Comparison of ENCODE assay signal across 8 cellular contexts in the genomic region with DNA sequence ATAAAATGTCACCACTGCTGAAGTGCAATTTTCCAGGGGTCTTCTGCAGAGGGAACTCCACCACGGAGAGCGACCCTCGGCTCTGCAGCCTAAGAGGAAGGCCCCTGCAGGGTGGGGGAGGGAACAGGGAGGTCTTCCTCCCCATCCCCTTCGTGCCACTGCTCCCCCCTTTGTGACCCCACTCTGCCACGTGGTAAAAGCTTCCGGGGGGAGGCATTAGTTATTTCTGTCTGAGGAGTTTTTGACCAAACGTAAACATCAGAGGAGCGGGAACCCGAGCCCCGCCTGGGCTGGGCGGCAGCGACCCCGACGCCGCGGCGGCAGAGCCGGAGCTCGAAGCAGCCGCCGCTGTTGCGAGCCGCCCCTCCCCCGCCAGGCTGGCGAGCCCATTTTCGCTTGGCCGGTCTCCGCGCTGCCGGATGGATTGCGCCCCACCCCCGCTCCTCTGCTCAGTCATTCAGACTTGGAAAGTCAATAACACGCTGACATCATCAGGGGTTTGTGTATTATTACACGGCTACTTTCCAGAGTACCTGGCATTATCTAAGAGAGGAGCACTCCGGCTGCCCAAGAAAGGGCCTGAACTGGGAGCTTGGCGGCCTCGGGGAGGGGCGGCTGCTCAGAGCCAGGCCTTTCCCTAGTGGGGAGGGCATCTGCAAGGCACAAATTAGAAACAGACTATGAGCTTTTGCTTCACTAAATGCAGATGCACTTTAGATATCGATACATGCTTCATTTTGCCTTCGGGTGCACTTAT.
DNase-seq lines count a peak whose midpoint lies in the region; ATAC-seq and TF ChIP-seq lines count a peak whose summit lies in the region.

No MANE protein-coding gene starts in this region.

- no peak overlapping the region for H2BK12ac ChIP-seq in H9 (ENCODE audit: insufficient read length, low read depth, low read length)

- H3K4me3 ChIP-seq in neural cell (ENCODE audit: low read length) = peak overlapping the region; percentile 61

- H3T11ph ChIP-seq in H9 (ENCODE audit: low read length) = no peak overlapping the region

- ATAC-seq in stimulated activated naive CD8-positive, alpha-beta T cell treated with anti-CD3 and anti-CD28 coated beads, Interleukin-15, amount 100 ng/mL, for 72 hours = peak; percentile 86

- TF ChIP-seq POLR2A in Raji (IDR thresholded peaks at IDR 0.05; ENCODE audit: insufficient read depth, low read depth, low read length) = peak; percentile 31; the same call in 1 of the 2 replicates

- no peaks in the 10 kb centered on the region for H3K9me3 ChIP-seq in H9 (ENCODE audit: control insufficient read depth, low read depth, low read length)
- no peaks in the 10 kb centered on the region for H3K9me3 ChIP-seq in neural cell (ENCODE audit: low read length)

- H4K20me1 ChIP-seq in H9 (ENCODE audit: control insufficient read depth, insufficient read depth, insufficient read length) = no peaks in the 10 kb centered on the region
- H4K20me1 ChIP-seq in neural cell (ENCODE audit: insufficient read depth) = no peaks in the 10 kb centered on the region

- no peak overlapping the region for H2BK5ac ChIP-seq in H9 (ENCODE audit: insufficient read length, low read length)

- H2AFZ ChIP-seq in H9 (ENCODE audit: low read length) = no peak overlapping the region
- H2AFZ ChIP-seq in neural cell (ENCODE audit: low read depth, low read length) = peak overlapping the region; percentile 30

- H3K23me2 ChIP-seq in H9 (ENCODE audit: insufficient read length, low read depth, low read length, poor library complexity, severe bottlenecking) = no peaks in the 10 kb centered on the region

- H3F3A ChIP-seq in neural cell (ENCODE audit: insufficient read depth, low read length, poor library complexity, severe bottlenecking) = peaks cover 4% of the 10 kb centered on the region

- no peaks in the 10 kb centered on the region; a peak in 1 of 7 replicates for H3K36me3 Mint-ChIP-seq in H9 (ENCODE audit: insufficient read depth in 1 of 3, low read depth in 3 of 3)

- H3K4me1 Mint-ChIP-seq in H9 = peaks cover 43 to 49% of the 10 kb centered on the region in 2 experiments
- peaks cover 68% of the 10 kb centered on the region for H3K4me1 Mint-ChIP-seq in stimulated activated naive CD8-positive, alpha-beta T cell treated with anti-CD3 and anti-CD28 coated beads, Interleukin-15, amount 100 ng/mL, for 72 hours

- peak; percentile 85 for TF ChIP-seq RAD21 in neural cell (conservative IDR thresholded peaks at IDR 0.05)

- no peak for TF ChIP-seq CTCF in H9 (conservative IDR thresholded peaks at IDR 0.05)
- TF ChIP-seq CTCF in neural cell (IDR thresholded peaks at IDR 0.05; ENCODE audit: poor library complexity, severe bottlenecking) = peak; percentile 58

- no peaks in the 10 kb centered on the region for H3K9me2 ChIP-seq in neural cell (ENCODE audit: insufficient read depth, low read length)

- H3K4me3 Mint-ChIP-seq in H9 = peak overlapping the region; percentile 53 to 69
- H3K4me3 Mint-ChIP-seq in stimulated activated naive CD8-positive, alpha-beta T cell treated with anti-CD3 and anti-CD28 coated beads, Interleukin-15, amount 100 ng/mL, for 72 hours = peak overlapping the region; percentile 81 to 83

- no peak overlapping the region for H3K56ac ChIP-seq in H9 (ENCODE audit: insufficient read length, low read depth, low read length)

- H3K14ac ChIP-seq in H9 (ENCODE audit: insufficient read depth, low read length) = peak overlapping the region; percentile 72; the same call in 1 of the 2 replicates

- no peaks in the 10 kb centered on the region for H3K36me3 ChIP-seq in neural cell (ENCODE audit: insufficient read depth, low read length)

- peak; percentile 99 for TF ChIP-seq EP300 in neural cell (conservative IDR thresholded peaks at IDR 0.05; ENCODE audit: poor library complexity, severe bottlenecking)

- H4K8ac ChIP-seq in H9 (replicated peaks; ENCODE audit: insufficient read length, low read depth, low read length) = no peak overlapping the region

- H3K9me3 Mint-ChIP-seq in H9 = no peaks in the 10 kb centered on the region; a peak in 2 of 5 replicates
- no peaks in the 10 kb centered on the region for H3K9me3 Mint-ChIP-seq in stimulated activated naive CD8-positive, alpha-beta T cell treated with anti-CD3 and anti-CD28 coated beads, Interleukin-15, amount 100 ng/mL, for 72 hours

- no peak overlapping the region for H4K5ac ChIP-seq in H9 (ENCODE audit: insufficient read length, low read depth, low read length)

- H3K4me2 ChIP-seq in H9 (ENCODE audit: insufficient read depth, insufficient read length, low read length) (peak overlapping the region; percentile 12), neural cell (ENCODE audit: low read length) (peak overlapping the region; percentile 96)

- no CpG with 5 or more reads among the region's 40 CpGs for WGBS in H9 (ENCODE audit: extremely low coverage, insufficient read length, low lambda C conversion rate)

- H3K4me1 ChIP-seq in H9 (ENCODE audit: insufficient read depth, low read length) = peaks cover 7% of the 10 kb centered on the region; the same call in 1 of the 2 replicates

- peaks cover 25% of the 10 kb centered on the region for H3K27me3 Mint-ChIP-seq in H9 (ENCODE audit: low read depth)
- H3K27me3 Mint-ChIP-seq in stimulated activated naive CD8-positive, alpha-beta T cell treated with anti-CD3 and anti-CD28 coated beads, Interleukin-15, amount 100 ng/mL, for 72 hours = no peaks in the 10 kb centered on the region

- no peak overlapping the region for H4K91ac ChIP-seq in H9 (ENCODE audit: insufficient read length, low read depth, low read length)

- H3K27me3 ChIP-seq in H9 (ENCODE audit: insufficient read depth, low read length) (no peaks in the 10 kb centered on the region), neural cell (ENCODE audit: insufficient read depth, low read depth, low read length) (no peaks in the 10 kb centered on the region)

- H3K18ac ChIP-seq in H9 (ENCODE audit: insufficient read length, low read depth, low read length) = peak overlapping the region; percentile 86

- no peak overlapping the region for H2BK15ac ChIP-seq in H9 (ENCODE audit: low read depth, low read length)

- H2AK5ac ChIP-seq in H9 (ENCODE audit: insufficient read length, low read length) = no peak overlapping the region

- H3K23ac ChIP-seq in H9 (ENCODE audit: insufficient read length, low read depth, low read length) = no peak overlapping the region

- H3K27ac ChIP-seq in H9 (ENCODE audit: insufficient read length, low read depth, low read length) = peak overlapping the region; percentile 22
- H3K27ac ChIP-seq in neural cell (ENCODE audit: low read length) = peak overlapping the region; percentile 100

- H3K27ac Mint-ChIP-seq in H9 = peak overlapping the region; percentile 95 to 98 (median 97)
- peak overlapping the region; percentile 90 to 99 for H3K27ac Mint-ChIP-seq in stimulated activated naive CD8-positive, alpha-beta T cell treated with anti-CD3 and anti-CD28 coated beads, Interleukin-15, amount 100 ng/mL, for 72 hours

- no peak overlapping the region for H2BK20ac ChIP-seq in H9 (ENCODE audit: low read depth, low read length, poor library complexity, severe bottlenecking)

- no peak overlapping the region for H3K4ac ChIP-seq in H9 (ENCODE audit: low read depth, low read length)

- H2BK120ac ChIP-seq in H9 (ENCODE audit: low read depth, low read length, poor library complexity, severe bottlenecking) = no peak overlapping the region

- H3K9ac ChIP-seq in H9 (ENCODE audit: extremely low read depth, insufficient read length, low read length) (no peak overlapping the region), neural cell (ENCODE audit: low read length) (peak overlapping the region; percentile 88)

- no peaks in the 10 kb centered on the region for H3K79me1 ChIP-seq in H9 (ENCODE audit: insufficient read depth, low read depth, low read length, poor library complexity, severe bottlenecking)

- H3K79me2 ChIP-seq in H9 (ENCODE audit: insufficient read depth, low read length) (no peaks in the 10 kb centered on the region), neural cell (replicated peaks; ENCODE audit: insufficient read depth, low read length) (no peaks in the 10 kb centered on the region)

- DNase-seq in ELR (ENCODE audit: low read depth) (peak; percentile 99), H9 (peak; percentile 95), M059J (ENCODE audit: low read depth) (peak; percentile 100), activated gamma-delta T cell (lab: John Stamatoyannopoulos, UW) (peak; percentile 89), fibroblast of the conjunctiva (ENCODE audit: low read depth) (peak; percentile 99)
- DNase-seq in stimulated activated naive CD8-positive, alpha-beta T cell treated with anti-CD3 and anti-CD28 coated beads, Interleukin-15, amount 100 ng/mL, for 72 hours = peak; percentile 95 to 96

TF ChIP-seq in neural cell, 6 proteins besides CTCF, POLR2A, EP300 and RAD21 (continues in another document):
- TF ChIP-seq MXI1 (conservative IDR thresholded peaks at IDR 0.05; ENCODE audit: poor library complexity, severe bottlenecking) (no peak), SMC3 (conservative IDR thresholded peaks at IDR 0.05; ENCODE audit: poor library complexity) (peak; percentile 84), POLR2AphosphoS5 (IDR thresholded peaks at IDR 0.05) (peak; percentile 81), EZH2 (IDR thresholded peaks at IDR 0.05; ENCODE audit: borderline replicate concordance, insufficient read depth, low read length, poor library complexity, severe bottlenecking) (no peak)
- TF ChIP-seq, protein P1, sequence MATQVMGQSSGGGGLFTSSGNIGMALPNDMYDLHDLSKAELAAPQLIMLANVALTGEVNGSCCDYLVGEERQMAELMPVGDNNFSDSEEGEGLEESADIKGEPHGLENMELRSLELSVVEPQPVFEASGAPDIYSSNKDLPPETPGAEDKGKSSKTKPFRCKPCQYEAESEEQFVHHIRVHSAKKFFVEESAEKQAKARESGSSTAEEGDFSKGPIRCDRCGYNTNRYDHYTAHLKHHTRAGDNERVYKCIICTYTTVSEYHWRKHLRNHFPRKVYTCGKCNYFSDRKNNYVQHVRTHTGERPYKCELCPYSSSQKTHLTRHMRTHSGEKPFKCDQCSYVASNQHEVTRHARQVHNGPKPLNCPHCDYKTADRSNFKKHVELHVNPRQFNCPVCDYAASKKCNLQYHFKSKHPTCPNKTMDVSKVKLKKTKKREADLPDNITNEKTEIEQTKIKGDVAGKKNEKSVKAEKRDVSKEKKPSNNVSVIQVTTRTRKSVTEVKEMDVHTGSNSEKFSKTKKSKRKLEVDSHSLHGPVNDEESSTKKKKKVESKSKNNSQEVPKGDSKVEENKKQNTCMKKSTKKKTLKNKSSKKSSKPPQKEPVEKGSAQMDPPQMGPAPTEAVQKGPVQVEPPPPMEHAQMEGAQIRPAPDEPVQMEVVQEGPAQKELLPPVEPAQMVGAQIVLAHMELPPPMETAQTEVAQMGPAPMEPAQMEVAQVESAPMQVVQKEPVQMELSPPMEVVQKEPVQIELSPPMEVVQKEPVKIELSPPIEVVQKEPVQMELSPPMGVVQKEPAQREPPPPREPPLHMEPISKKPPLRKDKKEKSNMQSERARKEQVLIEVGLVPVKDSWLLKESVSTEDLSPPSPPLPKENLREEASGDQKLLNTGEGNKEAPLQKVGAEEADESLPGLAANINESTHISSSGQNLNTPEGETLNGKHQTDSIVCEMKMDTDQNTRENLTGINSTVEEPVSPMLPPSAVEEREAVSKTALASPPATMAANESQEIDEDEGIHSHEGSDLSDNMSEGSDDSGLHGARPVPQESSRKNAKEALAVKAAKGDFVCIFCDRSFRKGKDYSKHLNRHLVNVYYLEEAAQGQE (IDR thresholded peaks at IDR 0.05; ENCODE audit: borderline replicate concordance) = peak; percentile 62

Comparison
In these comparisons a context has a peak if more than half of its experiments do, and no peak if none do; other contexts are left out.
1. Peak in every context shown above with its lines: DNase-seq, ATAC-seq, H3K4me3 ChIP-seq and H3K27ac ChIP-seq.